ENCODE assay signal across 9 cellular contexts in genomic region chr16:76756423-76756822, GRCh38.
"Had no signal": no experiment of that assay in that cellular context is flagged by ENCODE, and none has a peak within 500 bp of the region (broad histone marks: within the 10 kb centered on the region; RNA-seq: fewer than 3 reads in every experiment).

No MANE protein-coding gene starts in this region.

- H3K4me3 Mint-ChIP-seq: IgD-negative memory B cell had no signal

- H3K27me3 Mint-ChIP-seq: IgD-negative memory B cell had no signal

- H3K27ac ChIP-seq: HL-60, KMS-11 had no signal

- H3K36me3 Mint-ChIP-seq: IgD-negative memory B cell had no signal

- FAIRE-seq: HepG2, HTR-8/SVneo, K562 had no signal

- H3K4me2 ChIP-seq: KMS-11 had no signal

- H3K4me3 ChIP-seq: K562 had no signal

- H3K27ac Mint-ChIP-seq: IgD-negative memory B cell had no signal

- H3K4me1 Mint-ChIP-seq: IgD-negative memory B cell had no signal

- ATAC-seq: HepG2, K562 had no signal

- H3K9ac ChIP-seq: KMS-11 had no signal

- DNase-seq: IMR-90, KBM-7, KG1 had no signal
